12 cellular contexts compared by ENCODE assay signal in the genomic region with DNA sequence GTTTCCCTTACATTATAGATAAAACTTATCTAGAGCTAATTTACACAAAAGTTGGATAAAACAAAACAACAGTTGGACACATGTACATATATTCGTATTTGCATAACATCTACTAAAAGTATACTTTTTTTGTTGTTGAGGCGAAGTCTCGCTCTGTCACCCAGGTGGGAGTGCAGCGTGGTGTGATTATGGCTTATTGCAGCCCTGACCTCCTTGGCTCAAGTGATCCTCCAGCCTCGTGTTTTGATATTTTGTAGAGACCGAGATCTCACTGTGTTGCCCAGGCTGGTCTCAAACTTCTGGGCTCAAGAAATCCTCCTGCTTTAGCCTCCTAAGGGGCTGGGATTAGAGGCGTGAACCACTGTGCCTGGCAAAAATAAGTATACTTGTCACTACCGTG.
"Had no signal": no experiment of that assay in that cellular context is flagged by ENCODE, and none has a peak within 500 bp of the region (broad histone marks: within the 10 kb centered on the region; RNA-seq: fewer than 3 reads in every experiment).

No MANE protein-coding gene starts in this region.

- H3K4me3 ChIP-seq: heart right ventricle, left lung, sigmoid colon had no signal

- H3K4me3 Mint-ChIP-seq: activated naive CD8-positive, alpha-beta T cell; neural crest cell had no signal

- H3K9me3 ChIP-seq: heart right ventricle, left lung, sigmoid colon had no signal

- H3K27ac ChIP-seq: left lung, sigmoid colon had no signal

- H3K27ac Mint-ChIP-seq: activated T-helper 2 cell treated with anti-CD3 and anti-CD28 coated beads, Interferon-gamma antibody, Interleukin-2, Interleukin-4, amounts not matched to agents 10 μg/mL and 5 μg/mL and 100 μg/mL, durations not matched to agents 14 hours and 24 hours and 36 hours had no signal

- H3K27me3 ChIP-seq: heart right ventricle, left lung, sigmoid colon had no signal

- H3K36me3 ChIP-seq: heart right ventricle, left lung, sigmoid colon had no signal

- H3K27me3 Mint-ChIP-seq: activated naive CD8-positive, alpha-beta T cell had no signal

- ATAC-seq: heart right ventricle; left lung; stimulated activated naive CD8-positive, alpha-beta T cell treated with anti-CD3 and anti-CD28 coated beads, Interleukin-15, Interleukin-2, amounts not matched to agents 100 U/mL and 50 U/mL, for 24 hours had no signal

- H3K9me3 Mint-ChIP-seq: activated T-helper 2 cell treated with anti-CD3 and anti-CD28 coated beads, Interferon-gamma antibody, Interleukin-2, Interleukin-4, amounts not matched to agents 10 μg/mL and 5 μg/mL and 100 μg/mL, durations not matched to agents 14 hours and 24 hours and 36 hours; neural crest cell had no signal

- DNase-seq: activated CD4-positive, alpha-beta T cell treated with anti-CD3 and anti-CD28 coated beads for 4 hours; activated CD8-positive, alpha-beta memory T cell treated with anti-CD3 and anti-CD28 coated beads for 24 hours; activated T-cell treated with anti-CD3 and anti-CD28 coated beads for 4 hours; foreskin melanocyte; heart right ventricle; islet precursor cell; left lung; sigmoid colon; stimulated activated naive CD8-positive, alpha-beta T cell treated with anti-CD3 and anti-CD28 coated beads, Interleukin-15, Interleukin-2, amounts not matched to agents 100 U/mL and 50 U/mL, for 24 hours had no signal
